25 cellular contexts compared by ENCODE assay signal in genomic region chr22:48961705-48962104, GRCh38.
"Had no signal": no experiment of that assay in that cellular context is flagged by ENCODE, and none has a peak within 500 bp of the region (broad histone marks: within the 10 kb centered on the region; RNA-seq: fewer than 3 reads in every experiment).

No MANE protein-coding gene starts in this region.

- H3K36me3 Mint-ChIP-seq: naive B cell; natural killer cell treated with Interleukin-12 subunit alpha and Interleukin-12 subunit beta and Interleukin-15 and Interleukin-18, amount 100 ng/mL, for 72 hours; neural progenitor cell had no signal

- H3K36me3 ChIP-seq: esophagus squamous epithelium, lower lobe of right lung, neural progenitor cell, stomach, thyroid gland had no signal

- H3K4me3 Mint-ChIP-seq: immature natural killer cell; naive B cell; natural killer cell treated with Interleukin-12 subunit alpha and Interleukin-12 subunit beta and Interleukin-15 and Interleukin-18, amount 100 ng/mL, for 72 hours; neural progenitor cell had no signal

- H3K4me1 ChIP-seq: esophagus squamous epithelium, lower lobe of right lung, neural progenitor cell, psoas muscle, stomach, thyroid gland had no signal

- H3K9ac ChIP-seq: neural progenitor cell had no signal

- H3K9me3 ChIP-seq: esophagus squamous epithelium, lower lobe of right lung, thyroid gland had no signal

- H3K27me3 ChIP-seq: neural progenitor cell, thyroid gland had no signal

- H3K4me1 Mint-ChIP-seq: naive B cell had no signal

- H2AFZ ChIP-seq: neural progenitor cell had no signal

- DNase-seq: caudate nucleus; cerebellar nuclear complex; effector CD8-positive, alpha-beta T cell; esophagus squamous epithelium; foreskin melanocyte; hypothalamus; immature natural killer cell; kidney glomerular epithelial cell; left colon; left ventricle myocardium superior; lower lobe of right lung; naive B cell; psoas muscle; right cardiac atrium; small intestine; stimulated activated CD4-positive, alpha-beta T cell treated with anti-CD3 and anti-CD28 coated beads, Interleukin-15, amount 100 ng/mL, for 24 hours; stimulated activated CD4-positive, alpha-beta T cell treated with anti-CD3 and anti-CD28 coated beads, Interleukin-2, amount 100 ng/mL, for 48 hours; stimulated activated naive CD4-positive, alpha-beta T cell treated with Interleukin-2 at 50 U/mL for 16 hours; thyroid gland; trophoblast cell had no signal

- H3K27ac Mint-ChIP-seq: immature natural killer cell; naive B cell; natural killer cell treated with Interleukin-12 subunit alpha and Interleukin-12 subunit beta and Interleukin-15 and Interleukin-18, amount 100 ng/mL, for 72 hours; neural progenitor cell had no signal

- ATAC-seq: left colon; left ventricle myocardium superior; lower lobe of right lung; natural killer cell treated with Interleukin-12 subunit alpha and Interleukin-12 subunit beta and Interleukin-15 and Interleukin-18, amount 100 ng/mL, for 72 hours; psoas muscle; right cardiac atrium had no signal

- H3K27ac ChIP-seq: dorsolateral prefrontal cortex, esophagus squamous epithelium, lower lobe of right lung, neural progenitor cell, psoas muscle, stomach, thyroid gland had no signal

- H3K4me3 ChIP-seq: dorsolateral prefrontal cortex, esophagus squamous epithelium, lower lobe of right lung, neural progenitor cell, psoas muscle, stomach, thyroid gland had no signal

- H3K9me3 Mint-ChIP-seq: neural progenitor cell had no signal

- H3K4me2 ChIP-seq: neural progenitor cell had no signal

- FAIRE-seq: endothelial cell of umbilical vein, small intestine had no signal
